Comparison of ENCODE assay signal across 13 cellular contexts in the genomic region with DNA sequence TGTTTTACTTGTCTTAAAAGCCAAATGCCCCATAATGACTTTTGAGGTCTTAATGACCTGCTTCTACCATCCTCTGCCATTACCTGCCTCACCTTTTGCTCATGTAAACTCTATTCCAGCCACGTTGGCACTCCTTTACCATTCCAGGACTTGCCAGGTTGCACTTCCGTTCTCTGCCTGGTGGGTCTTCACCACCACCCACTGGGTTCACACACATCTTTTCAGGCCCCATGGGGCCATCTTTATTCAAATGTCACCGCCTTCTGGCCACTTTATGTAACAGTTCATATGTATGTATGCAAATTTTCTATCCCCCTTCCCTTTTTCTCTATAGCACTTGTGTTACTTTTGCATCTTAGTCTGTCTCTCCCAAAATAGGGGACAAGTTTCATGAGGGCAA. TPM values are rescaled to one million over a fixed set of nuclear protein-coding genes. Genes with fewer than 3 reads are reported as not detected.
DNase-seq lines count a peak whose midpoint lies in the region; ATAC-seq, FAIRE-seq and TF ChIP-seq lines count a peak whose summit lies in the region.
"Had no signal": no experiment of that assay in that cellular context is flagged by ENCODE, and none has a peak within 500 bp of the region (broad histone marks: within the 10 kb centered on the region; RNA-seq: fewer than 3 reads in every experiment).

No MANE protein-coding gene starts in this region.

- no peak for TF ChIP-seq EP300 in A549 (IDR thresholded peaks at IDR 0.05)

- CTCF ChIA-PET in A549 (lab: Yijun Ruan, JAX): interaction anchor here (0.9 to 2.8 kb wide), 4 partner anchors 11 to 115 kb away, joined by 3 to 9 read pairs (median 6); no protein-coding TSS in a partner anchor
- CTCF ChIA-PET in GM10248 (lab: Yijun Ruan, JAX): interaction anchor here (0.8 to 4.2 kb wide), 5 partner anchors 8 to 93 kb away, joined by 3 to 22 read pairs (median 7); no protein-coding TSS in a partner anchor

- no peak for TF ChIP-seq POLR2A in A549 (IDR thresholded peaks at IDR 0.05; ENCODE audit: low read length)

- POLR2A ChIA-PET in A549 (lab: Yijun Ruan, JAX) (no interaction called here), GM10248 (lab: Yijun Ruan, JAX) (no interaction called here)

- no peak for FAIRE-seq in A549 (lab: Jason Lieb, UNC)
- FAIRE-seq: G401.6 had no signal

- WGBS in A549 (ENCODE audit: missing lambda C conversion rate): 81% methylated on average over 3 of the region's 3 CpGs

- H3K27ac ChIP-seq in A549: peak overlapping the region; percentile 12 to 33; a peak in 2 of 6 replicates

- DNase-seq in A549 (ENCODE audit: low read depth in 1 of 2, low spot score in 1 of 2): peak in 1 of 2 experiments; percentile 49
- peak; percentile 33 for DNase-seq in GM10248 (ENCODE audit: extremely low spot score)
- DNase-seq in RKO (ENCODE audit: low spot score): peak; percentile 21
- peak; percentile 79 for DNase-seq in germinal center (ENCODE audit: low spot score)
- DNase-seq in COLO668 (lab: John Stamatoyannopoulos, UW; ENCODE audit: unreplicated experiment): no peak
- DNase-seq in NCI-H1417 treated with DMSO at 0.1 percent for 48 hours (lab: John Stamatoyannopoulos, UW): no peak
- DNase-seq: activated naive CD8-positive, alpha-beta T cell treated with anti-CD3 and anti-CD28 coated beads, Interleukin-2, amount 10 ng/mL, durations not matched to agents 7 days and 5 days; heart right ventricle; SW 1271 had no signal

- H3K4me3 ChIP-seq in A549: 0 out of 3 replicates have a peak overlapping the region, but pooled peaks have one; percentile 6
- H3K4me3 ChIP-seq: heart right ventricle, right atrium auricular region had no signal

- H3K4me1 ChIP-seq in A549: peaks cover 69% of the 10 kb centered on the region

- peak overlapping the region; percentile 69 for H3K4me2 ChIP-seq in A549

- ATAC-seq in A549: peak; percentile 29 to 55
- ATAC-seq in GM21529 (IDR thresholded peaks at IDR 0.05; ENCODE audit: unreplicated experiment): no peak
- no peak for ATAC-seq in HG02588 (IDR thresholded peaks at IDR 0.05; ENCODE audit: unreplicated experiment)

- peak; percentile 34; the same call in 2 of the 3 replicates for TF ChIP-seq CTCF in A549 (IDR thresholded peaks at IDR 0.05)
- no peak for TF ChIP-seq CTCF in GM10248 (IDR thresholded peaks at IDR 0.05; ENCODE audit: control extremely low read depth, extremely low read depth, low read depth, missing control alignments)

- no peaks in the 10 kb centered on the region for H3K9me3 ChIP-seq in A549
- H3K9me3 ChIP-seq: heart right ventricle, right atrium auricular region had no signal

- TF ChIP-seq RAD21 in A549 (conservative IDR thresholded peaks at IDR 0.05 in 1 of 2, IDR thresholded peaks at IDR 0.05 in 1 of 2): peak; percentile 20 to 39; a peak in 2 of 5 replicates

TF ChIP-seq in A549, 52 proteins besides CTCF, POLR2A, EP300 and RAD21:
- TF ChIP-seq, protein P1, sequence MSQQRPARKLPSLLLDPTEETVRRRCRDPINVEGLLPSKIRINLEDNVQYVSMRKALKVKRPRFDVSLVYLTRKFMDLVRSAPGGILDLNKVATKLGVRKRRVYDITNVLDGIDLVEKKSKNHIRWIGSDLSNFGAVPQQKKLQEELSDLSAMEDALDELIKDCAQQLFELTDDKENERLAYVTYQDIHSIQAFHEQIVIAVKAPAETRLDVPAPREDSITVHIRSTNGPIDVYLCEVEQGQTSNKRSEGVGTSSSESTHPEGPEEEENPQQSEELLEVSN (IDR thresholded peaks at IDR 0.05; ENCODE audit: borderline replicate concordance, low read depth): no peak
- TF ChIP-seq HOXA7 (CRISPR knock-in tag; IDR thresholded peaks at IDR 0.05) (0 out of 2 replicates have a peak, but pooled peaks have one; percentile 43), RCOR1 (IDR thresholded peaks at IDR 0.05; ENCODE audit: low read depth, low read length) (no peak), KDM5A (IDR thresholded peaks at IDR 0.05) (no peak), HOXB5 (CRISPR knock-in tag; IDR thresholded peaks at IDR 0.05) (no peak)
- TF ChIP-seq, protein P2, sequence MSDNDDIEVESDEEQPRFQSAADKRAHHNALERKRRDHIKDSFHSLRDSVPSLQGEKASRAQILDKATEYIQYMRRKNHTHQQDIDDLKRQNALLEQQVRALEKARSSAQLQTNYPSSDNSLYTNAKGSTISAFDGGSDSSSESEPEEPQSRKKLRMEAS (IDR thresholded peaks at IDR 0.05): 0 out of 2 replicates have a peak, but pooled peaks have one; percentile 0

RNA-seq across cellular contexts. Expression of a gene that starts 57.7 kb away (rescaled TPM):
- polyA plus RNA-seq in A549 (2011; rRNA removed): 415 and 431 TPM in 2 replicates
- polyA plus RNA-seq in A549 (2012; cell fraction: cytosol; rRNA removed): 264 and 317 TPM in 2 replicates
- polyA plus RNA-seq in A549 (2012; cell fraction: nucleus; rRNA removed): 658 and 717 TPM in 2 replicates
- 328 to 356 TPM (median 342 TPM) in 3 replicates for polyA plus RNA-seq in A549 (2017; fragmentation: RNase III; extraction: RNeasy Plus Mini Kit Qiagen cat#74134 plus additional on column Dnase treatment)
- polyA minus RNA-seq in A549 (2011; rRNA and poly(A)+ RNA removed): 375 and 407 TPM in 2 replicates

Comparison
In these comparisons a context has a peak if more than half of its experiments do, and no peak if none do; other contexts are left out.
1. ATAC-seq: peak in A549 (2 of 2); none in GM21529 (single experiment) and HG02588 (single experiment).
2. DNase-seq: peak in GM10248 (single experiment), RKO (single experiment) and germinal center (single experiment); none in COLO668 (single experiment) and NCI-H1417 treated with DMSO at 0.1 percent for 48 hours (single experiment).